30 cellular contexts compared by ENCODE assay signal in genomic region chr15:93019971-93020370, GRCh38.
DNase-seq lines count a peak whose midpoint lies in the region; ATAC-seq and TF ChIP-seq lines count a peak whose summit lies in the region.
"Had no signal": no experiment of that assay in that cellular context is flagged by ENCODE, and none has a peak within 500 bp of the region (broad histone marks: within the 10 kb centered on the region; RNA-seq: fewer than 3 reads in every experiment).

No MANE protein-coding gene starts in this region.

- H3K9me3 ChIP-seq in T-helper 17 cell (ENCODE audit: control insufficient read depth, low read length, poor library complexity, severe bottlenecking) (no peaks in the 10 kb centered on the region), upper lobe of right lung (no peaks in the 10 kb centered on the region)
- H3K9me3 ChIP-seq: esophagus squamous epithelium, pancreas, spleen, thoracic aorta had no signal

- H3K4me3 ChIP-seq in upper lobe of right lung: no peak overlapping the region
- H3K4me3 ChIP-seq: coronary artery, esophagus squamous epithelium, GM23248, pancreas, SK-N-MC, spleen, thoracic aorta had no signal

- intact Hi-C loops in upper lobe of right lung (cut with DNase I): no loop called here

- H3K4me1 Mint-ChIP-seq in activated naive CD4-positive, alpha-beta T cell treated with anti-CD3 and anti-CD28 coated beads, Interleukin-2, amount 50 U/mL, for 24 hours: peaks cover 78% of the 10 kb centered on the region
- peaks cover 49% of the 10 kb centered on the region for H3K4me1 Mint-ChIP-seq in T-helper 17 cell
- H3K4me1 Mint-ChIP-seq in activated naive CD8-positive, alpha-beta T cell treated with anti-CD3 and anti-CD28 coated beads, Interleukin-2, amount 50 U/mL, for 24 hours: peaks cover 77% of the 10 kb centered on the region
- H3K4me1 Mint-ChIP-seq: endodermal cell, mesothelial cell of epicardium, nephron progenitor cell had no signal

- H3K27me3 ChIP-seq in upper lobe of right lung: no peaks in the 10 kb centered on the region
- H3K27me3 ChIP-seq: esophagus squamous epithelium, pancreas, spleen had no signal

- no peak for DNase-seq in activated naive CD4-positive, alpha-beta T cell treated with anti-CD3 and anti-CD28 coated beads, Interleukin-2, amount 50 U/mL, for 16 hours
- DNase-seq in T-helper 17 cell (no peak), upper lobe of right lung (no peak), NCI-H2227 treated with DMSO at 0.1 percent for 48 hours (lab: John Stamatoyannopoulos, UW) (no peak), superior temporal gyrus (ENCODE audit: extremely low spot score) (no peak)
- no peak for DNase-seq in activated naive CD8-positive, alpha-beta T cell treated with anti-CD3 and anti-CD28 coated beads, Interleukin-2, amount 50 U/mL, for 24 hours
- DNase-seq: endodermal cell; esophagus squamous epithelium; GDM1; GM23248; hippocampal formation; left ventricle myocardium superior; NCI-H1092 treated with DMSO at 0.1 percent for 48 hours; NCI-H1930; NCI-H226; NCI-H82; nephron progenitor cell; pancreas; spleen; stimulated activated CD4-positive, alpha-beta T cell treated with anti-CD3 and anti-CD28 coated beads, Interleukin-2, amount 100 ng/mL, for 48 hours; T-helper 9 cell; WERI-Rb-1 had no signal

- no peaks in the 10 kb centered on the region for H3K27me3 Mint-ChIP-seq in activated naive CD4-positive, alpha-beta T cell treated with anti-CD3 and anti-CD28 coated beads, Interleukin-2, amount 50 U/mL, for 24 hours
- H3K27me3 Mint-ChIP-seq in T-helper 17 cell: no peaks in the 10 kb centered on the region
- H3K27me3 Mint-ChIP-seq in activated naive CD8-positive, alpha-beta T cell treated with anti-CD3 and anti-CD28 coated beads, Interleukin-2, amount 50 U/mL, for 24 hours: no peaks in the 10 kb centered on the region
- H3K27me3 Mint-ChIP-seq: stimulated activated memory B cell treated with anti-CD40 and anti-IgM and Interleukin-4, amounts not matched to agents 10 μg/mL and 1 μg/mL and 100 μg/mL, for 72 hours had no signal

- no peaks in the 10 kb centered on the region for H3K9me3 Mint-ChIP-seq in activated naive CD4-positive, alpha-beta T cell treated with anti-CD3 and anti-CD28 coated beads, Interleukin-2, amount 50 U/mL, for 24 hours
- no peaks in the 10 kb centered on the region for H3K9me3 Mint-ChIP-seq in activated naive CD8-positive, alpha-beta T cell treated with anti-CD3 and anti-CD28 coated beads, Interleukin-2, amount 50 U/mL, for 24 hours
- H3K9me3 Mint-ChIP-seq: endodermal cell; mesothelial cell of epicardium; nephron progenitor cell; stimulated activated memory B cell treated with anti-CD40 and anti-IgM and Interleukin-4, amounts not matched to agents 10 μg/mL and 1 μg/mL and 100 μg/mL, for 72 hours had no signal

- H3K27ac ChIP-seq in upper lobe of right lung: no peak overlapping the region
- H3K27ac ChIP-seq: coronary artery, esophagus squamous epithelium, GM23248, pancreas, RWPE1, SK-N-MC, WERI-Rb-1 had no signal

- no peak overlapping the region for H3K4me3 Mint-ChIP-seq in activated naive CD4-positive, alpha-beta T cell treated with anti-CD3 and anti-CD28 coated beads, Interleukin-2, amount 50 U/mL, for 24 hours
- H3K4me3 Mint-ChIP-seq in T-helper 17 cell: no peak overlapping the region
- no peak overlapping the region for H3K4me3 Mint-ChIP-seq in activated naive CD8-positive, alpha-beta T cell treated with anti-CD3 and anti-CD28 coated beads, Interleukin-2, amount 50 U/mL, for 24 hours
- H3K4me3 Mint-ChIP-seq: endodermal cell; mesothelial cell of epicardium; nephron progenitor cell; stimulated activated memory B cell treated with anti-CD40 and anti-IgM and Interleukin-4, amounts not matched to agents 10 μg/mL and 1 μg/mL and 100 μg/mL, for 72 hours had no signal

- peak overlapping the region; percentile 86 for H3K27ac Mint-ChIP-seq in activated naive CD4-positive, alpha-beta T cell treated with anti-CD3 and anti-CD28 coated beads, Interleukin-2, amount 50 U/mL, for 24 hours
- H3K27ac Mint-ChIP-seq in T-helper 17 cell: peak overlapping the region; percentile 83
- H3K27ac Mint-ChIP-seq in activated naive CD8-positive, alpha-beta T cell treated with anti-CD3 and anti-CD28 coated beads, Interleukin-2, amount 50 U/mL, for 24 hours: peak overlapping the region; percentile 81
- H3K27ac Mint-ChIP-seq: endodermal cell; nephron progenitor cell; stimulated activated memory B cell treated with anti-CD40 and anti-IgM and Interleukin-4, amounts not matched to agents 10 μg/mL and 1 μg/mL and 100 μg/mL, for 72 hours had no signal

- H3K4me1 ChIP-seq in upper lobe of right lung: no peaks in the 10 kb centered on the region
- H3K4me1 ChIP-seq: pancreas had no signal

- no peak for TF ChIP-seq CTCF in upper lobe of right lung (IDR thresholded peaks at IDR 0.05)

- peaks cover 53% of the 10 kb centered on the region for H3K36me3 Mint-ChIP-seq in activated naive CD4-positive, alpha-beta T cell treated with anti-CD3 and anti-CD28 coated beads, Interleukin-2, amount 50 U/mL, for 24 hours
- peaks cover 34% of the 10 kb centered on the region for H3K36me3 Mint-ChIP-seq in T-helper 17 cell (ENCODE audit: low read depth)
- peaks cover 90% of the 10 kb centered on the region for H3K36me3 Mint-ChIP-seq in activated naive CD8-positive, alpha-beta T cell treated with anti-CD3 and anti-CD28 coated beads, Interleukin-2, amount 50 U/mL, for 24 hours (ENCODE audit: low read depth)

- peaks cover 100% of the 10 kb centered on the region for H3K36me3 ChIP-seq in upper lobe of right lung

- ATAC-seq in T-helper 17 cell: no peak
- ATAC-seq in activated naive CD8-positive, alpha-beta T cell treated with anti-CD3 and anti-CD28 coated beads, Interleukin-2, amount 50 U/mL, for 24 hours: no peak
- peak; percentile 11 for ATAC-seq in upper lobe of right lung
- ATAC-seq: left ventricle myocardium superior; pancreas; right cardiac atrium; stimulated activated memory B cell treated with anti-CD40 and anti-IgM and Interleukin-4, amounts not matched to agents 10 μg/mL and 1 μg/mL and 100 μg/mL, for 72 hours had no signal
